Comparison of ENCODE assay signal across 19 cellular contexts in the genomic region with DNA sequence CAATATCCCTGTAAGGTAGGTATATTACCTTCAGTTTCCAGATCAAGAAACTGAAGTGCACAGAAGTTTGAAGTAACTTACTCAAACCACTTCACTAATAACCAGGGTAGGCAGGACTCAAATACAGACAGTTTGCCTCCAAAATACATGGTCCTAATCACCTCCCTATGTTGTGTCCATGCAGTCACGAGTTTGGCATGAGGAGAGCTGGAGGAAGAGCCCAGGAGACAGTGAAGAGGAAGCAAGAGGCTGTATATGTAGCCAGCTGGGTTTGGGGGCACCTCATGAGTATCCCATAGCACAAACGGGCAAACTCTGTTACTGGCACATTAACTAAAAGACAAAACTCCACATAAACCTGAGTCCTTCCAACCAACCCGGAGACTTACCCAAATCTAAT.
DNase-seq lines count a peak whose midpoint lies in the region; ATAC-seq and TF ChIP-seq lines count a peak whose summit lies in the region.
"Had no signal": no experiment of that assay in that cellular context is flagged by ENCODE, and none has a peak within 500 bp of the region (broad histone marks: within the 10 kb centered on the region; RNA-seq: fewer than 3 reads in every experiment).

No MANE protein-coding gene starts in this region.

- H3K27ac Mint-ChIP-seq in activated CD4-positive, alpha-beta memory T cell treated with anti-CD3 and anti-CD28 coated beads for 36 hours, result peak overlapping the region; percentile 99
- peak overlapping the region in 3 of 6 donors; percentile 25 to 57 (median 51) for H3K27ac Mint-ChIP-seq in immature natural killer cell
- H3K27ac Mint-ChIP-seq: activated B cell treated with CpG ODN at 0.5 μM for 24 hours had no signal

- H3K27me3 ChIP-seq in lower lobe of right lung (ENCODE audit: low read depth), result no peaks in the 10 kb centered on the region
- H3K27me3 ChIP-seq: BE2C, breast epithelium, gastrocnemius medialis, ovary had no signal

- H3K4me3 Mint-ChIP-seq in activated CD4-positive, alpha-beta memory T cell treated with anti-CD3 and anti-CD28 coated beads for 36 hours, result peak overlapping the region; percentile 81
- H3K4me3 Mint-ChIP-seq in immature natural killer cell, result no peak overlapping the region
- H3K4me3 Mint-ChIP-seq: activated B cell treated with CpG ODN at 0.5 μM for 24 hours had no signal

- H3K36me3 ChIP-seq in lower lobe of right lung, result peaks cover 64% of the 10 kb centered on the region
- H3K36me3 ChIP-seq: ovary had no signal

- CTCF ChIA-PET in activated CD4-positive, alpha-beta memory T cell treated with anti-CD3 and anti-CD28 coated beads for 36 hours (lab: Charles Lee), result interaction anchor here (0.9 to 3.4 kb wide), 5 partner anchors 8 to 107 kb away, joined by 3 to 25 read pairs (median 4); a partner anchor contains a TSS

- ATAC-seq in GM18498 (IDR thresholded peaks at IDR 0.05; ENCODE audit: unreplicated experiment) (peak; percentile 2), lower lobe of right lung (no peak), HG03108 (IDR thresholded peaks at IDR 0.05; ENCODE audit: unreplicated experiment) (no peak)

- no peak overlapping the region for H3K4me3 ChIP-seq in lower lobe of right lung
- H3K4me3 ChIP-seq: breast epithelium, gastrocnemius medialis, ovary had no signal

- intact Hi-C loops in activated CD4-positive, alpha-beta memory T cell treated with anti-CD3 and anti-CD28 coated beads for 36 hours (cut with micrococcal nuclease), result loop anchor here (2.0 to 5.0 kb wide), 3 partner anchors 77 to 241 kb away; a partner anchor contains a TSS
- intact Hi-C loops in lower lobe of right lung (cut with DNase I), result no loop called here

- H3K9me3 ChIP-seq in lower lobe of right lung, result no peaks in the 10 kb centered on the region
- H3K9me3 ChIP-seq: BE2C, breast epithelium, gastrocnemius medialis, ovary had no signal

- H3K4me1 ChIP-seq in lower lobe of right lung, result peaks cover 11% of the 10 kb centered on the region
- H3K4me1 ChIP-seq: BE2C, breast epithelium, gastrocnemius medialis had no signal

- no peak for DNase-seq in activated CD4-positive, alpha-beta memory T cell treated with anti-CD3 and anti-CD28 coated beads for 36 hours
- DNase-seq in lower lobe of right lung, result no peak
- no peak for DNase-seq in immature natural killer cell
- no peak for DNase-seq in SKM-1 (lab: John Stamatoyannopoulos, UW; ENCODE audit: unreplicated experiment)
- no peak for DNase-seq in NCI-H1092 (lab: John Stamatoyannopoulos, UW)
- DNase-seq: activated B cell treated with CpG ODN at 0.5 μM for 24 hours; activated effector memory CD4-positive, alpha-beta T cell treated with anti-CD3 and anti-CD28 coated beads, Interleukin-2, amount 50 U/mL, for 16 hours; BE2C; DMS53; gastrocnemius medialis; NCI-H1105; NCI-H226; OCI-M1; ovary; trophoblast cell had no signal

- no peaks in the 10 kb centered on the region for H3K9me3 Mint-ChIP-seq in activated CD4-positive, alpha-beta memory T cell treated with anti-CD3 and anti-CD28 coated beads for 36 hours
- no peaks in the 10 kb centered on the region for H3K9me3 Mint-ChIP-seq in immature natural killer cell
- H3K9me3 Mint-ChIP-seq: activated B cell treated with CpG ODN at 0.5 μM for 24 hours had no signal

- no peaks in the 10 kb centered on the region for H3K27me3 Mint-ChIP-seq in activated CD4-positive, alpha-beta memory T cell treated with anti-CD3 and anti-CD28 coated beads for 36 hours
- H3K27me3 Mint-ChIP-seq in immature natural killer cell (ENCODE audit: low read depth in 3 of 3), result peaks cover 0 to 3% (median 2%) of the 10 kb centered on the region in 3 donors
- H3K27me3 Mint-ChIP-seq: activated B cell treated with CpG ODN at 0.5 μM for 24 hours had no signal

- peaks cover 69% of the 10 kb centered on the region for H3K36me3 Mint-ChIP-seq in activated CD4-positive, alpha-beta memory T cell treated with anti-CD3 and anti-CD28 coated beads for 36 hours
- H3K36me3 Mint-ChIP-seq in immature natural killer cell, result peaks cover 0 to 10% (median 4%) of the 10 kb centered on the region in 3 donors

- no peak for TF ChIP-seq CTCF in 22Rv1 (IDR thresholded peaks at IDR 0.05)
- TF ChIP-seq CTCF in lower lobe of right lung (IDR thresholded peaks at IDR 0.05), result no peak

- POLR2A ChIA-PET in activated CD4-positive, alpha-beta memory T cell treated with anti-CD3 and anti-CD28 coated beads for 36 hours (lab: Charles Lee), result interaction anchor here (1.3 to 7.3 kb wide), 16 partner anchors 9 to 239 kb away, joined by 3 to 76 read pairs (median 7); a partner anchor contains a TSS

- 0 out of 2 replicates have a peak overlapping the region, but pooled peaks have one; percentile 9 for H3K27ac ChIP-seq in 22Rv1
- peak overlapping the region; percentile 61 for H3K27ac ChIP-seq in lower lobe of right lung
- H3K27ac ChIP-seq: gastrocnemius medialis, ovary had no signal

- H3K4me1 Mint-ChIP-seq in activated CD4-positive, alpha-beta memory T cell treated with anti-CD3 and anti-CD28 coated beads for 36 hours (ENCODE audit: low read depth), result peaks cover 76% of the 10 kb centered on the region
- H3K4me1 Mint-ChIP-seq in immature natural killer cell, result peaks cover 9 to 12% of the 10 kb centered on the region in 2 donors
